In the genomic region with DNA sequence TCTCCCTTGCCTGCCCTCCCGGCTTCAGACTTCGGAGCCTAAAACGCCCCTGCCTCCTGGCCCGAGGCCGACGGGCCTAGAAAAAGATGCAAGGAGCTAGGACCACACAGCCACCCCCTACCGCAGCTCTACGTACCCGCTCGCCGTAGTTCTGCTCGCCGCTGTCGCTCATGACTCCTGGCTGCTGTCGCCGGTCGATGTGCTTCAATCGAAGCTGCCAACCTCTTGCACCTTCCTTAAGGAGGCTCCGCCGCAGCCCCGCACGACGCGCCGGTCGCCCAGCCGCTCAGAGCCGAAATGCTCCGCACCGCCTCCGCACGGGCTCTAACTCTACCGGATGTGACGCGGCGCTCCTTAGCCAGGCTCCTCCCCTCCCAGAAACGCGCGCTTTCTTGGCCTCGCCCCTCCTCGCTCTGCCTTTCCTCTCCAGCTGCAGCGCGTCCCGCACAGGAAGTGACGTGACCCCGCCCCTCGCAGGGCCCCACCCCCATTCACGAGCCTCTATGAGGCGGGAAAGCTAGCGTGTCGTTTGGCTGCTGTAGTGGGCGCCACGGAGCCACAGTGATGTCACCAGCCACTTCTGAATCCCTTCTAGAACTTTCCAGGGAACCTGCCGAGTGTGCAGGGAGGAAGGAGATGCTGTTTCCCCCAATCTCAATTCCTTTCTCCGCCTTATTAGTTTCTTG, we compare ENCODE assay signal across 1 cellular context.
TF ChIP-seq lines count a peak whose summit lies in the region.

Gene TRA2B, minus strand, starts transcription at position 326 of the 686 bp plus-strand sequence. Its CDS starts 154 bp downstream, at position 172.

TF ChIP-seq in HepG2, 621 proteins besides CTCF, POLR2A, EP300 and RAD21 (continued from another document and continues in another):
- TF ChIP-seq, protein P1, sequence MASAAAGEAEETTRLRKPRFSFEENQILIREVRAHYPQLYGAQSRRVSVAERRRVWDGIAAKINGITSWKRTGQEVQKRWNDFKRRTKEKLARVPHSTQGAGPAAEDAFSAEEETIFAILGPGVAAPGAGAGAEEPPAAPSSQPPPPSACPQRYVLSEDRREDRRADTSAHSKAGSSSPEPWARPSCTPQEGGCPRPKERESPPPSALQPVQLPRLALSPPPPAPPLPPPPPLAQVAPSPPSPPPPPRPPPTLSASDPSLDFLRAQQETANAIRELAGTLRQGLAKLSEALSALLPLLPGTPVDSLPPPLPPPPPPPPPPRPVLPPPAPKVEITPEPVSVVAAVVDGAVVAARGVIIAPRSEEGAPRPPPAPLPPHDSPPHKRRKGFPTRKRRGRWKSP (CRISPR knock-in tag; IDR thresholded peaks at IDR 0.05) = peak; percentile 79; the same call in 1 of the 2 replicates
- TF ChIP-seq ZFP36L2 (CRISPR knock-in tag; IDR thresholded peaks at IDR 0.05) (peak; percentile 31; the same call in 1 of the 2 replicates), ZBTB7B (CRISPR knock-in tag; IDR thresholded peaks at IDR 0.05) (no peak), MIER2 (CRISPR knock-in tag; IDR thresholded peaks at IDR 0.05) (no peak), PAWR (CRISPR knock-in tag; IDR thresholded peaks at IDR 0.05; ENCODE audit: borderline replicate concordance) (0 out of 2 replicates have a peak, but pooled peaks have one; percentile 62), ZNF451 (CRISPR knock-in tag; IDR thresholded peaks at IDR 0.05) (peak; percentile 86; the same call in 1 of the 2 replicates), ZNF557 (CRISPR knock-in tag; IDR thresholded peaks at IDR 0.05) (peak; percentile 87), ZNF570 (CRISPR knock-in tag; IDR thresholded peaks at IDR 0.05; ENCODE audit: borderline replicate concordance) (no peak), POLR2AphosphoS5 (IDR thresholded peaks at IDR 0.05; ENCODE audit: low read depth, low read length) (peak; percentile 99), TRAFD1 (CRISPR knock-in tag; IDR thresholded peaks at IDR 0.05; ENCODE audit: borderline replicate concordance) (no peak), SRF (IDR thresholded peaks at IDR 0.05; ENCODE audit: low read depth, low read length) (no peak), ZNF550 (CRISPR knock-in tag; IDR thresholded peaks at IDR 0.05; ENCODE audit: borderline replicate concordance) (no peak), MXD3 (CRISPR knock-in tag; IDR thresholded peaks at IDR 0.05) (peak; percentile 81; the same call in 1 of the 2 replicates), ZNF644 (CRISPR knock-in tag; IDR thresholded peaks at IDR 0.05; ENCODE audit: low read depth) (no peak), SIX1 (CRISPR knock-in tag; IDR thresholded peaks at IDR 0.05; ENCODE audit: borderline replicate concordance) (no peak; the same call in 1 of the 2 replicates), IKZF1 (IDR thresholded peaks at IDR 0.05) (no peak), FOXK1 (CRISPR knock-in tag; IDR thresholded peaks at IDR 0.05; ENCODE audit: borderline replicate concordance, low read depth) (peak; percentile 44; the same call in 1 of the 2 replicates), NCOR1 (IDR thresholded peaks at IDR 0.05; ENCODE audit: borderline replicate concordance, low read length) (peak; percentile 15; the same call in 1 of the 2 replicates), FOSL2 (CRISPR knock-in tag; IDR thresholded peaks at IDR 0.05) (peak; percentile 61), U2AF1 (optimal IDR thresholded peaks at IDR 0.05; ENCODE audit: low read depth, low read length) (no peak), STAT5B (CRISPR knock-in tag; IDR thresholded peaks at IDR 0.05) (peak; percentile 74), ZBTB43 (CRISPR knock-in tag; conservative IDR thresholded peaks at IDR 0.05) (peak; percentile 90), ZNF263 (CRISPR knock-in tag; IDR thresholded peaks at IDR 0.05) (peak; percentile 57; the same call in 1 of the 2 replicates), YEATS4 (CRISPR knock-in tag; IDR thresholded peaks at IDR 0.05; ENCODE audit: borderline replicate concordance) (peak; percentile 90), ZNF136 (CRISPR knock-in tag; IDR thresholded peaks at IDR 0.05; ENCODE audit: low read depth) (no peak; the same call in none of the 2 replicates), ZBTB8A (CRISPR knock-in tag; IDR thresholded peaks at IDR 0.05; ENCODE audit: borderline replicate concordance, low read depth) (no peak), ZNF260 (CRISPR knock-in tag; IDR thresholded peaks at IDR 0.05; ENCODE audit: borderline replicate concordance, low read depth) (no peak), ZNF704 (CRISPR knock-in tag; IDR thresholded peaks at IDR 0.05; ENCODE audit: borderline replicate concordance) (peak; percentile 92), MTA3 (CRISPR knock-in tag; IDR thresholded peaks at IDR 0.05) (no peak), ZNF572 (CRISPR knock-in tag; IDR thresholded peaks at IDR 0.05) (no peak), ZNF503 (CRISPR knock-in tag; IDR thresholded peaks at IDR 0.05) (peak; percentile 61; the same call in 1 of the 2 replicates), ZNF501 (CRISPR knock-in tag; IDR thresholded peaks at IDR 0.05) (peak; percentile 80), NFATC3 (CRISPR knock-in tag; IDR thresholded peaks at IDR 0.05) (peak; percentile 92; the same call in 1 of the 2 replicates), ZKSCAN1 (IDR thresholded peaks at IDR 0.05; ENCODE audit: low read length) (no peak)
- TF ChIP-seq, protein P2, sequence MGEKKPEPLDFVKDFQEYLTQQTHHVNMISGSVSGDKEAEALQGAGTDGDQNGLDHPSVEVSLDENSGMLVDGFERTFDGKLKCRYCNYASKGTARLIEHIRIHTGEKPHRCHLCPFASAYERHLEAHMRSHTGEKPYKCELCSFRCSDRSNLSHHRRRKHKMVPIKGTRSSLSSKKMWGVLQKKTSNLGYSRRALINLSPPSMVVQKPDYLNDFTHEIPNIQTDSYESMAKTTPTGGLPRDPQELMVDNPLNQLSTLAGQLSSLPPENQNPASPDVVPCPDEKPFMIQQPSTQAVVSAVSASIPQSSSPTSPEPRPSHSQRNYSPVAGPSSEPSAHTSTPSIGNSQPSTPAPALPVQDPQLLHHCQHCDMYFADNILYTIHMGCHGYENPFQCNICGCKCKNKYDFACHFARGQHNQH (CRISPR knock-in tag; IDR thresholded peaks at IDR 0.05) = peak; percentile 76; the same call in 1 of the 2 replicates
- TF ChIP-seq, protein P3, sequence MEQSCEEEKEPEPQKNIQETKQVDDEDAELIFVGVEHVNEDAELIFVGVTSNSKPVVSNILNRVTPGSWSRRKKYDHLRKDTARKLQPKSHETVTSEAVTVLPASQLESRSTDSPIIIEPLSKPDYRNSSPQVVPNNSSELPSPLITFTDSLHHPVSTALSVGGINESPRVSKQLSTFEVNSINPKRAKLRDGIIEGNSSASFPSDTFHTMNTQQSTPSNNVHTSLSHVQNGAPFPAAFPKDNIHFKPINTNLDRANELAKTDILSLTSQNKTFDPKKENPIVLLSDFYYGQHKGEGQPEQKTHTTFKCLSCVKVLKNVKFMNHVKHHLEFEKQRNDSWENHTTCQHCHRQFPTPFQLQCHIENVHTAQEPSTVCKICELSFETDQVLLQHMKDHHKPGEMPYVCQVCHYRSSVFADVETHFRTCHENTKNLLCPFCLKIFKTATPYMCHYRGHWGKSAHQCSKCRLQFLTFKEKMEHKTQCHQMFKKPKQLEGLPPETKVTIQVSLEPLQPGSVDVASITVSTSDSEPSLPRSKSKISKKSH (CRISPR knock-in tag; IDR thresholded peaks at IDR 0.05; ENCODE audit: borderline replicate concordance) = peak; percentile 50; the same call in 1 of the 2 replicates
- TF ChIP-seq, protein P4, sequence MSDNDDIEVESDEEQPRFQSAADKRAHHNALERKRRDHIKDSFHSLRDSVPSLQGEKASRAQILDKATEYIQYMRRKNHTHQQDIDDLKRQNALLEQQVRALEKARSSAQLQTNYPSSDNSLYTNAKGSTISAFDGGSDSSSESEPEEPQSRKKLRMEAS (IDR thresholded peaks at IDR 0.05) = peak; percentile 98
- TF ChIP-seq, protein P5, sequence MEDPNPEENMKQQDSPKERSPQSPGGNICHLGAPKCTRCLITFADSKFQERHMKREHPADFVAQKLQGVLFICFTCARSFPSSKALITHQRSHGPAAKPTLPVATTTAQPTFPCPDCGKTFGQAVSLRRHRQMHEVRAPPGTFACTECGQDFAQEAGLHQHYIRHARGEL (CRISPR knock-in tag; IDR thresholded peaks at IDR 0.05) = peak; percentile 71; the same call in 1 of the 2 replicates
- TF ChIP-seq, protein P6, sequence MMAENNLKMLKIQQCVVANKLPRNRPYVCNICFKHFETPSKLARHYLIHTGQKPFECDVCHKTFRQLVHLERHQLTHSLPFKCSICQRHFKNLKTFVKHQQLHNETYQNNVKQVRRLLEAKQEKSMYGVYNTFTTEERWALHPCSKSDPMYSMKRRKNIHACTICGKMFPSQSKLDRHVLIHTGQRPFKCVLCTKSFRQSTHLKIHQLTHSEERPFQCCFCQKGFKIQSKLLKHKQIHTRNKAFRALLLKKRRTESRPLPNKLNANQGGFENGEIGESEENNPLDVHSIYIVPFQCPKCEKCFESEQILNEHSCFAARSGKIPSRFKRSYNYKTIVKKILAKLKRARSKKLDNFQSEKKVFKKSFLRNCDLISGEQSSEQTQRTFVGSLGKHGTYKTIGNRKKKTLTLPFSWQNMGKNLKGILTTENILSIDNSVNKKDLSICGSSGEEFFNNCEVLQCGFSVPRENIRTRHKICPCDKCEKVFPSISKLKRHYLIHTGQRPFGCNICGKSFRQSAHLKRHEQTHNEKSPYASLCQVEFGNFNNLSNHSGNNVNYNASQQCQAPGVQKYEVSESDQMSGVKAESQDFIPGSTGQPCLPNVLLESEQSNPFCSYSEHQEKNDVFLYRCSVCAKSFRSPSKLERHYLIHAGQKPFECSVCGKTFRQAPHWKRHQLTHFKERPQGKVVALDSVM (CRISPR knock-in tag; IDR thresholded peaks at IDR 0.05) = peak; percentile 63; the same call in 1 of the 2 replicates
- TF ChIP-seq, protein P7, sequence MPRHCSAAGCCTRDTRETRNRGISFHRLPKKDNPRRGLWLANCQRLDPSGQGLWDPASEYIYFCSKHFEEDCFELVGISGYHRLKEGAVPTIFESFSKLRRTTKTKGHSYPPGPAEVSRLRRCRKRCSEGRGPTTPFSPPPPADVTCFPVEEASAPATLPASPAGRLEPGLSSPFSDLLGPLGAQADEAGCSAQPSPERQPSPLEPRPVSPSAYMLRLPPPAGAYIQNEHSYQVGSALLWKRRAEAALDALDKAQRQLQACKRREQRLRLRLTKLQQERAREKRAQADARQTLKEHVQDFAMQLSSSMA (CRISPR knock-in tag; IDR thresholded peaks at IDR 0.05) = 0 out of 2 replicates have a peak, but pooled peaks have one; percentile 38
- TF ChIP-seq, protein P8, sequence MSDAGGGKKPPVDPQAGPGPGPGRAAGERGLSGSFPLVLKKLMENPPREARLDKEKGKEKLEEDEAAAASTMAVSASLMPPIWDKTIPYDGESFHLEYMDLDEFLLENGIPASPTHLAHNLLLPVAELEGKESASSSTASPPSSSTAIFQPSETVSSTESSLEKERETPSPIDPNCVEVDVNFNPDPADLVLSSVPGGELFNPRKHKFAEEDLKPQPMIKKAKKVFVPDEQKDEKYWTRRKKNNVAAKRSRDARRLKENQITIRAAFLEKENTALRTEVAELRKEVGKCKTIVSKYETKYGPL (CRISPR knock-in tag; IDR thresholded peaks at IDR 0.05) = peak; percentile 81
- TF ChIP-seq, protein P9, sequence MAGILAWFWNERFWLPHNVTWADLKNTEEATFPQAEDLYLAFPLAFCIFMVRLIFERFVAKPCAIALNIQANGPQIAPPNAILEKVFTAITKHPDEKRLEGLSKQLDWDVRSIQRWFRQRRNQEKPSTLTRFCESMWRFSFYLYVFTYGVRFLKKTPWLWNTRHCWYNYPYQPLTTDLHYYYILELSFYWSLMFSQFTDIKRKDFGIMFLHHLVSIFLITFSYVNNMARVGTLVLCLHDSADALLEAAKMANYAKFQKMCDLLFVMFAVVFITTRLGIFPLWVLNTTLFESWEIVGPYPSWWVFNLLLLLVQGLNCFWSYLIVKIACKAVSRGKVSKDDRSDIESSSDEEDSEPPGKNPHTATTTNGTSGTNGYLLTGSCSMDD (CRISPR knock-in tag; IDR thresholded peaks at IDR 0.05) = 0 out of 2 replicates have a peak, but pooled peaks have one; percentile 14
